29 cellular contexts compared by ENCODE assay signal in the genomic region with DNA sequence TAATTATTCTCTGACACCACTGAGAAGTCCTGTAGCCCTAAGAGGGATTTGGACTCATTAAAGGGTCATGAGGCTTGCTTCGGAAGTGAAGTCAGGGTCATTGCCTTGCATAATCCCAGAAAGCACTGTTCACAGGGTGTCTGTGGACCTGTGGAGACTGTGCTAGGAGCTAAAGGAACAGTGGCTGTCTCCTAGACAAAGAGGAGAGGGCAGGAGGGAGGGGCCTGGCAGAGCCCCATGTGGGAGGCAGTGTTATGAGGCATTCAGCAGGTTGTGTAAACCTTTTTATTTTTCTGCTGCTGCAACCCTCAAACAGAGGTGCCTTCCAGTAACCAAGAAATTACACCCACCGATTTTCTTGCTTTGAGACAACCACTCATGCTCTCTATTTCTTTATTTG. TPM values are rescaled to one million over a fixed set of nuclear protein-coding genes. Genes with fewer than 3 reads are reported as not detected.
"Had no signal": no experiment of that assay in that cellular context is flagged by ENCODE, and none has a peak within 500 bp of the region (broad histone marks: within the 10 kb centered on the region; RNA-seq: fewer than 3 reads in every experiment).

No MANE protein-coding gene starts in this region.

- H3K4me1 ChIP-seq: esophagus muscularis mucosa, heart right ventricle, left ventricle myocardium inferior, lower lobe of right lung, right atrium auricular region, sigmoid colon, stomach had no signal

- H3K4me3 Mint-ChIP-seq: dendritic cell treated with granulocyte-macrophage colony-stimulating factor and Interleukin-4, amounts not matched to agents 40 ng/mL and 50 ng/mL, for 4 days; effector memory CD8-positive, alpha-beta T cell; naive B cell had no signal

- ATAC-seq: effector memory CD8-positive, alpha-beta T cell; gastrocnemius medialis; heart right ventricle; lower lobe of right lung had no signal

- H3K36me3 ChIP-seq: esophagus muscularis mucosa, gastrocnemius medialis, heart right ventricle, left ventricle myocardium inferior, lower lobe of right lung, neutrophil, right atrium auricular region, sigmoid colon, stomach, thoracic aorta had no signal

- H3K4me3 ChIP-seq: esophagus muscularis mucosa, gastrocnemius medialis, heart right ventricle, left ventricle myocardium inferior, lower lobe of right lung, right atrium auricular region, sigmoid colon, skin epidermis, stomach, thoracic aorta had no signal

- H3K27me3 ChIP-seq: right atrium auricular region, sigmoid colon had no signal

- DNase-seq: effector memory CD8-positive, alpha-beta T cell; gastrocnemius medialis; heart right ventricle; hypothalamus; left ventricle myocardium inferior; lower lobe of right lung; mesenchymal stem cell; naive B cell; posterior cingulate gyrus; sigmoid colon; stimulated activated CD4-positive, alpha-beta T cell treated with anti-CD3 and anti-CD28 coated beads, Interleukin-2, amount 100 ng/mL, for 24 hours; stimulated activated CD4-positive, alpha-beta T cell treated with anti-CD3 and anti-CD28 coated beads, Interleukin-4, amount 100 ng/mL, for 4 hours; stimulated activated naive CD4-positive, alpha-beta T cell; stomach; substantia nigra; trophoblast cell had no signal

- H3K9me3 ChIP-seq: gastrocnemius medialis, left ventricle myocardium inferior, lower lobe of right lung, neutrophil, right atrium auricular region, sigmoid colon, stomach, thoracic aorta had no signal

- FAIRE-seq: colon, islet of Langerhans, urothelium cell line had no signal

- H3K9me3 Mint-ChIP-seq: dendritic cell treated with granulocyte-macrophage colony-stimulating factor and Interleukin-4, amounts not matched to agents 40 ng/mL and 50 ng/mL, for 4 days; effector memory CD8-positive, alpha-beta T cell had no signal

- H3K27ac ChIP-seq: epithelial cell of prostate, esophagus muscularis mucosa, gastrocnemius medialis, heart right ventricle, left ventricle myocardium inferior, lower lobe of right lung, neutrophil, right atrium auricular region, sigmoid colon, skin epidermis, stomach, thoracic aorta had no signal

- H3K27ac Mint-ChIP-seq: dendritic cell treated with granulocyte-macrophage colony-stimulating factor and Interleukin-4, amounts not matched to agents 40 ng/mL and 50 ng/mL, for 4 days; effector memory CD8-positive, alpha-beta T cell had no signal

- H3K36me3 Mint-ChIP-seq: naive B cell had no signal

RNA-seq across cellular contexts. Expression of a gene that starts 3.3 kb away (rescaled TPM):
- total RNA-seq: esophagus muscularis mucosa, fibroblast of villous mesenchyme, gastrocnemius medialis, heart right ventricle, left ventricle myocardium inferior, lower lobe of right lung, osteoblast, right atrium auricular region, sigmoid colon, stomach, thoracic aorta had no signal
- polyA plus RNA-seq: heart right ventricle, neural cell, sigmoid colon, stomach had no signal

RNA-seq across cellular contexts. Expression of a gene that starts 55.9 kb away (rescaled TPM):
- total RNA-seq: esophagus muscularis mucosa, heart right ventricle, left ventricle myocardium inferior, lower lobe of right lung, sigmoid colon, thoracic aorta had no signal
- polyA plus RNA-seq: neural cell had no signal
